ENCODE assay signal across 18 cellular contexts in the genomic region with DNA sequence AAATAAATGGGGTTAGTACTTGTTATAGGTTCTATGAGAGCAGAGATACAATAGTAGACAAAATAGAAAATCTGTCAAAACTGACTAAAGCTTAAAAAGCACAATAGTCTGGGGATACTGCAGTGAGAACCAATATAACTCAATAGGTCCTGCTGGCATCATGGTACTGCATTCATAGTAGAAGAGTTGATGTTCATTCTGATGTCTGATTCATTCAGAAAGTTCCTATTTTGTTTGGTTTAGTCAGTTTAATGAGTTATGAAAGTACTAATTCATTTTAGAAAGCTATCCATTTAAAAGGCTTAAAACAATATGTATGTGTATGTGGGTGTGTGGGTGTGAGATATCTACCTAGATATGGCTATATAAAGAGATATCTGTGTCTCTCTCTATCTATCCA.
"Had no signal": no experiment of that assay in that cellular context is flagged by ENCODE, and none has a peak within 500 bp of the region (broad histone marks: within the 10 kb centered on the region; RNA-seq: fewer than 3 reads in every experiment).

No MANE protein-coding gene starts in this region.

- ATAC-seq: left colon; naive thymus-derived CD4-positive, alpha-beta T cell; stimulated activated naive B cell treated with anti-CD40 and anti-IgM and Interleukin-4, amounts not matched to agents 10 μg/mL and 1 μg/mL and 100 μg/mL, for 72 hours had no signal

- H3K27ac ChIP-seq: hepatocyte, right atrium auricular region, skin epidermis had no signal

- FAIRE-seq: urothelium cell line had no signal

- H3K79me2 ChIP-seq: hepatocyte had no signal

- H3K4me2 ChIP-seq: hepatocyte had no signal

- H2AFZ ChIP-seq: hepatocyte had no signal

- DNase-seq: cortex of kidney; dorsolateral prefrontal cortex; effector CD8-positive, alpha-beta T cell; foreskin melanocyte; head of caudate nucleus; left colon; mammary epithelial cell; naive thymus-derived CD4-positive, alpha-beta T cell; nephron progenitor cell; posterior cingulate gyrus; sigmoid colon; stimulated activated CD4-positive, alpha-beta T cell treated with anti-CD3 and anti-CD28 coated beads, Interleukin-2, amount 100 ng/mL, for 24 hours; stimulated activated CD4-positive, alpha-beta T cell treated with anti-CD3 and anti-CD28 coated beads, Interleukin-4, amount 100 ng/mL, for 4 hours; stimulated activated naive B cell treated with anti-CD40 and anti-IgM and Interleukin-4, amounts not matched to agents 10 μg/mL and 1 μg/mL and 100 μg/mL, for 72 hours had no signal

- H3K4me3 ChIP-seq: dorsolateral prefrontal cortex, hepatocyte, right atrium auricular region, sigmoid colon, skin epidermis had no signal

- H3K27me3 ChIP-seq: dorsolateral prefrontal cortex, hepatocyte, right atrium auricular region, sigmoid colon had no signal

- H3K9me3 ChIP-seq: right atrium auricular region, sigmoid colon had no signal

- H3K36me3 ChIP-seq: right atrium auricular region, sigmoid colon had no signal
